In genomic region chr17:81127526-81128177, GRCh38 we compare ENCODE assay signal across 15 cellular contexts.
DNase-seq lines count a peak whose midpoint lies in the region; ATAC-seq lines count a peak whose summit lies in the region.
"Had no signal": no experiment of that assay in that cellular context is flagged by ENCODE, and none has a peak within 500 bp of the region (broad histone marks: within the 10 kb centered on the region; RNA-seq: fewer than 3 reads in every experiment).

No MANE protein-coding gene starts in this region.

- peaks cover 45% of the 10 kb centered on the region for H3K4me1 ChIP-seq in BLaER1
- peaks cover 0 to 49% (median 21%) of the 10 kb centered on the region in 10 experiments; a peak in 13 of 20 replicates for H3K4me1 ChIP-seq in BLaER1 treated with 17β-estradiol and CSF1 and Interleukin-3, amounts not matched to agents 10 nM and 100 nM
- H3K4me1 ChIP-seq: SJSA1 had no signal

- H3K9ac ChIP-seq in BLaER1, result no peak overlapping the region; the same call in 1 of the 2 replicates
- peak overlapping the region in 1 of 11 experiments; percentile 29; a peak in 1 of 22 replicates for H3K9ac ChIP-seq in BLaER1 treated with 17β-estradiol and CSF1 and Interleukin-3, amounts not matched to agents 10 nM and 100 nM

- DNase-seq in substantia nigra (lab: John Stamatoyannopoulos, UW), result peak in 1 of 49 donors; percentile 32
- no peak for DNase-seq in DMS153 treated with DMSO at 0.1 percent for 48 hours (lab: John Stamatoyannopoulos, UW; ENCODE audit: unreplicated experiment)
- DNase-seq in T1000 (lab: John Stamatoyannopoulos, UW), result no peak
- DNase-seq: CD8-positive, alpha-beta memory T cell; NCI-H1048; NCI-H2081 treated with DMSO at 0.1 percent for 48 hours; NCI-H345; NCI-H526; PC-3 had no signal

- no peak for ATAC-seq in GM18873 (IDR thresholded peaks at IDR 0.05; ENCODE audit: low FRiP score, unreplicated experiment)
- ATAC-seq: HepG2, PC-3 had no signal

- H3K4me3 ChIP-seq in BLaER1, result no peak overlapping the region
- H3K4me3 ChIP-seq in BLaER1 treated with 17β-estradiol and CSF1 and Interleukin-3, amounts not matched to agents 10 nM and 100 nM, result no peak overlapping the region
- H3K4me3 ChIP-seq: SJSA1 had no signal

- H3K36me3 ChIP-seq in BLaER1, result no peaks in the 10 kb centered on the region
- no peaks in the 10 kb centered on the region for H3K36me3 ChIP-seq in BLaER1 treated with 17β-estradiol and CSF1 and Interleukin-3, amounts not matched to agents 10 nM and 100 nM
- H3K36me3 ChIP-seq: SJSA1 had no signal

- no peaks in the 10 kb centered on the region for H3K27me3 ChIP-seq in BLaER1
- no peaks in the 10 kb centered on the region for H3K27me3 ChIP-seq in BLaER1 treated with 17β-estradiol and CSF1 and Interleukin-3, amounts not matched to agents 10 nM and 100 nM

- H3K27ac ChIP-seq in BLaER1 (no peak overlapping the region), cingulate gyrus (ENCODE audit: low read depth, low read length) (peak overlapping the region; percentile 99), substantia nigra (ENCODE audit: low read depth, low read length, poor library complexity, severe bottlenecking) (peak overlapping the region; percentile 100)
- no peak overlapping the region for H3K27ac ChIP-seq in BLaER1 treated with 17β-estradiol and CSF1 and Interleukin-3, amounts not matched to agents 10 nM and 100 nM
- H3K27ac ChIP-seq: SJSA1 had no signal

- no peaks in the 10 kb centered on the region for H3K9me3 ChIP-seq in BLaER1
- no peaks in the 10 kb centered on the region for H3K9me3 ChIP-seq in BLaER1 treated with 17β-estradiol and CSF1 and Interleukin-3, amounts not matched to agents 10 nM and 100 nM (replicated peaks in 1 of 11)
- H3K9me3 ChIP-seq: SJSA1 had no signal

- H3K4me2 ChIP-seq in BLaER1, result peak overlapping the region; percentile 59
- H3K4me2 ChIP-seq in BLaER1 treated with 17β-estradiol and CSF1 and Interleukin-3, amounts not matched to agents 10 nM and 100 nM, result peak overlapping the region in 6 of 11 experiments; percentile 30 to 59 (median 44); a peak in 10 of 22 replicates

- no peaks in the 10 kb centered on the region for H4K20me1 ChIP-seq in BLaER1
- peaks cover 0 to 55% (median 0%) of the 10 kb centered on the region in 11 experiments; a peak in 5 of 22 replicates for H4K20me1 ChIP-seq in BLaER1 treated with 17β-estradiol and CSF1 and Interleukin-3, amounts not matched to agents 10 nM and 100 nM

Comparison
In these comparisons a context has a peak if more than half of its experiments do, and no peak if none do; other contexts are left out.
1. H3K27ac ChIP-seq: peak in cingulate gyrus (single experiment) and substantia nigra (single experiment); none in BLaER1 (single experiment) and BLaER1 treated with 17β-estradiol and CSF1 and Interleukin-3, amounts not matched to agents 10 nM and 100 nM (0 of 11).